Comparison of ENCODE assay signal across 20 cellular contexts in genomic region chr15:38134252-38134651, GRCh38.
"Had no signal": no experiment of that assay in that cellular context is flagged by ENCODE, and none has a peak within 500 bp of the region (broad histone marks: within the 10 kb centered on the region; RNA-seq: fewer than 3 reads in every experiment).

No MANE protein-coding gene starts in this region.

- H3K27me3 ChIP-seq: ascending aorta, heart right ventricle, left lung had no signal

- H3K27me3 Mint-ChIP-seq: progenitor cell of endocrine pancreas had no signal

- ATAC-seq: heart right ventricle; left lung; right cardiac atrium; stimulated activated naive B cell treated with anti-CD40 and anti-IgM and Interleukin-4, amounts not matched to agents 10 μg/mL and 1 μg/mL and 100 μg/mL, for 72 hours had no signal

- H3K27ac Mint-ChIP-seq: activated CD4-positive, alpha-beta T cell treated with anti-CD3 and anti-CD28 coated beads, Interleukin-2, amount 10 ng/mL, durations not matched to agents 24 days and 14 days; activated naive CD8-positive, alpha-beta T cell treated with anti-CD3 and anti-CD28 coated beads, Interleukin-2, amount 10 ng/mL, durations not matched to agents 7 days and 5 days; activated T-helper 1 cell treated with anti-CD3 and anti-CD28 coated beads, Interleukin-12 subunit alpha, Interleukin-12 subunit beta, Interleukin-2, Interleukin-4 antibody, amounts not matched to agents 30 ng/mL and 10 ng/mL and 1 ng/mL, durations not matched to agents 14 hours and 24 hours and 36 hours; nephron; progenitor cell of endocrine pancreas; stimulated activated naive B cell treated with anti-CD40 and anti-IgM and Interleukin-4, amounts not matched to agents 10 μg/mL and 1 μg/mL and 100 μg/mL, for 72 hours had no signal

- H3K9me3 Mint-ChIP-seq: activated CD4-positive, alpha-beta T cell treated with anti-CD3 and anti-CD28 coated beads, Interleukin-2, amount 10 ng/mL, durations not matched to agents 24 days and 14 days; activated naive CD8-positive, alpha-beta T cell treated with anti-CD3 and anti-CD28 coated beads, Interleukin-2, amount 10 ng/mL, durations not matched to agents 7 days and 5 days; activated T-helper 1 cell treated with anti-CD3 and anti-CD28 coated beads, Interleukin-12 subunit alpha, Interleukin-12 subunit beta, Interleukin-2, Interleukin-4 antibody, amounts not matched to agents 30 ng/mL and 10 ng/mL and 1 ng/mL, durations not matched to agents 14 hours and 24 hours and 36 hours had no signal

- H3K9me3 ChIP-seq: ascending aorta had no signal

- H3K36me3 Mint-ChIP-seq: activated naive CD8-positive, alpha-beta T cell treated with anti-CD3 and anti-CD28 coated beads, Interleukin-2, amount 10 ng/mL, durations not matched to agents 7 days and 5 days; stimulated activated naive B cell treated with anti-CD40 and anti-IgM and Interleukin-4, amounts not matched to agents 10 μg/mL and 1 μg/mL and 100 μg/mL, for 72 hours had no signal

- H3K4me3 Mint-ChIP-seq: activated CD4-positive, alpha-beta T cell treated with anti-CD3 and anti-CD28 coated beads, Interleukin-2, amount 10 ng/mL, durations not matched to agents 24 days and 14 days; activated naive CD8-positive, alpha-beta T cell treated with anti-CD3 and anti-CD28 coated beads, Interleukin-2, amount 10 ng/mL, durations not matched to agents 7 days and 5 days; activated T-helper 1 cell treated with anti-CD3 and anti-CD28 coated beads, Interleukin-12 subunit alpha, Interleukin-12 subunit beta, Interleukin-2, Interleukin-4 antibody, amounts not matched to agents 30 ng/mL and 10 ng/mL and 1 ng/mL, durations not matched to agents 14 hours and 24 hours and 36 hours; nephron; stimulated activated naive B cell treated with anti-CD40 and anti-IgM and Interleukin-4, amounts not matched to agents 10 μg/mL and 1 μg/mL and 100 μg/mL, for 72 hours had no signal

- H3K27ac ChIP-seq: ascending aorta, heart right ventricle, left lung, skin epidermis, VCaP had no signal

- DNase-seq: activated CD4-positive, alpha-beta T cell treated with anti-CD3 and anti-CD28 coated beads, Interleukin-2, amount 10 ng/mL, durations not matched to agents 24 days and 14 days; activated naive CD4-positive, alpha-beta T cell; activated naive CD8-positive, alpha-beta T cell treated with anti-CD3 and anti-CD28 coated beads, Interleukin-2, amount 10 ng/mL, durations not matched to agents 7 days and 5 days; dermis blood vessel endothelial cell; mesendoderm; occipital lobe; stimulated activated CD4-positive, alpha-beta T cell treated with anti-CD3 and anti-CD28 coated beads, Interleukin-15, amount 100 ng/mL, for 24 hours; stimulated activated CD4-positive, alpha-beta T cell treated with anti-CD3 and anti-CD28 coated beads, Interleukin-4, amount 100 ng/mL, for 1 hour; stimulated activated naive B cell treated with anti-CD40 and anti-IgM and Interleukin-4, amounts not matched to agents 10 μg/mL and 1 μg/mL and 100 μg/mL, for 72 hours; T-helper 1 cell; T1000 had no signal

- H3K4me3 ChIP-seq: ascending aorta, heart right ventricle, left lung, skin epidermis had no signal

- H3K36me3 ChIP-seq: ascending aorta, heart right ventricle, left lung had no signal
